23 cellular contexts compared by ENCODE assay signal in genomic region chr2:205133544-205133943, GRCh38.
A peak's percentile ranks its signal among the peaks of the same experiment; 100 is the strongest.
DNase-seq lines count a peak whose midpoint lies in the region; ATAC-seq and TF ChIP-seq lines count a peak whose summit lies in the region.
"Had no signal": no experiment of that assay in that cellular context is flagged by ENCODE, and none has a peak within 500 bp of the region (broad histone marks: within the 10 kb centered on the region; RNA-seq: fewer than 3 reads in every experiment).

No MANE protein-coding gene starts in this region.

- TF ChIP-seq CTCF in right atrium auricular region (IDR thresholded peaks at IDR 0.05) (no peak), tibial nerve (IDR thresholded peaks at IDR 0.05) (no peak)

- ATAC-seq in Right ventricle myocardium superior (ENCODE audit: poor library complexity): no peak
- ATAC-seq in GM19467 (IDR thresholded peaks at IDR 0.05; ENCODE audit: unreplicated experiment): no peak
- ATAC-seq: CD8-positive, alpha-beta T cell; esophagus mucosa; mucosa of descending colon had no signal

- H3K36me3 ChIP-seq in right atrium auricular region: no peaks in the 10 kb centered on the region
- peaks cover 0 to 4% (median 0%) of the 10 kb centered on the region in 3 donors for H3K36me3 ChIP-seq in tibial nerve

- no peaks in the 10 kb centered on the region for H3K4me1 ChIP-seq in right atrium auricular region
- peaks cover 0 to 7% (median 0%) of the 10 kb centered on the region in 4 donors for H3K4me1 ChIP-seq in tibial nerve

- H3K9me3 ChIP-seq in right atrium auricular region (no peaks in the 10 kb centered on the region), tibial nerve (no peaks in the 10 kb centered on the region)
- H3K9me3 ChIP-seq: mucosa of descending colon had no signal

- no peak for TF ChIP-seq EP300 in tibial nerve (IDR thresholded peaks at IDR 0.05)

- 63 to 74% methylated on average over 1 of the region's 1 CpG for WGBS in tibial nerve, 2 donors

- TF ChIP-seq POLR2A in tibial nerve (IDR thresholded peaks at IDR 0.05): no peak

- no peak overlapping the region for H3K27ac ChIP-seq in right atrium auricular region
- H3K27ac ChIP-seq in tibial nerve: no peak overlapping the region
- H3K27ac ChIP-seq: VCaP had no signal

- H3K4me3 ChIP-seq in right atrium auricular region: no peak overlapping the region
- no peak overlapping the region for H3K4me3 ChIP-seq in tibial nerve
- H3K4me3 ChIP-seq: mucosa of descending colon had no signal

- H3K27me3 ChIP-seq in right atrium auricular region (no peaks in the 10 kb centered on the region), tibial nerve (no peaks in the 10 kb centered on the region)

- DNase-seq in Right ventricle myocardium superior (peak; percentile 55), right atrium auricular region (ENCODE audit: low spot score) (no peak), NCI-H446 (lab: John Stamatoyannopoulos, UW) (peak; percentile 26 to 50), fibroblast of gingiva (ENCODE audit: low read depth) (peak; percentile 16), tibial nerve (ENCODE audit: low spot score in 2 of 2) (peak; percentile 16 to 27), NAMALWA (ENCODE audit: low spot score) (no peak)
- no peak for DNase-seq in activated effector memory CD4-positive, alpha-beta T cell treated with Interleukin-2 at 50 U/mL for 16 hours
- DNase-seq: activated CD4-positive, alpha-beta T cell treated with anti-CD3 and anti-CD28 coated beads, Interleukin-2, amount 50 U/mL, for 4 hours; activated gamma-delta T cell; amniotic stem cell; CD8-positive, alpha-beta T cell; effector CD8-positive, alpha-beta T cell; GOT3; mucosa of descending colon; NCI-H526; OCI-M1; SIG-M5; stimulated activated CD4-positive, alpha-beta T cell treated with anti-CD3 and anti-CD28 coated beads, Interleukin-12 subunit alpha, Interleukin-12 subunit beta, amount 100 ng/mL, for 4 hours; stimulated activated CD8-positive, alpha-beta memory T cell treated with anti-CD3 and anti-CD28 coated beads, Interleukin-4, amount 100 ng/mL, for 48 hours; T-helper 2 cell had no signal

- intact Hi-C loops in Right ventricle myocardium superior (cut with DNase I): no loop called here

Comparison
In these comparisons a context has a peak if more than half of its experiments do, and no peak if none do; other contexts are left out.
1. DNase-seq: peak in Right ventricle myocardium superior (single experiment), NCI-H446 (2 of 2), fibroblast of gingiva (single experiment) and tibial nerve (2 of 2); none in right atrium auricular region (single experiment), activated effector memory CD4-positive, alpha-beta T cell treated with Interleukin-2 at 50 U/mL for 16 hours (single experiment) and NAMALWA (single experiment).